ENCODE assay signal across 8 cellular contexts in genomic region chr15:98599911-98600685, GRCh38. TPM values are rescaled to one million over a fixed set of nuclear protein-coding genes. Genes with fewer than 3 reads are reported as not detected.
DNase-seq lines count a peak whose midpoint lies in the region; ATAC-seq, FAIRE-seq and TF ChIP-seq lines count a peak whose summit lies in the region.

No MANE protein-coding gene starts in this region.

- H4K5ac ChIP-seq in IMR-90 (ENCODE audit: low read depth, low read length), result peak overlapping the region; percentile 36

- peak overlapping the region; percentile 42; the same call in 1 of the 2 replicates for H3K4ac ChIP-seq in IMR-90 (ENCODE audit: low read depth, low read length)

- peak overlapping the region; percentile 7 to 80; a peak in 3 of 4 replicates for H4K8ac ChIP-seq in IMR-90 (ENCODE audit: low read depth in 2 of 2, low read length in 2 of 2)

- DNase-seq in DMS53 (lab: John Stamatoyannopoulos, UW), result peak; percentile 71
- peak; percentile 71 for DNase-seq in IMR-90
- peak in 3 of 4 experiments; percentile 11 to 32 (median 11) for DNase-seq in activated naive CD4-positive, alpha-beta T cell (lab: John Stamatoyannopoulos, UW)
- no peak for DNase-seq in left ventricle myocardium inferior
- DNase-seq in skeletal muscle cell (ENCODE audit: low read depth), result peak; percentile 35
- DNase-seq in LoVo (ENCODE audit: low spot score), result no peak
- DNase-seq in H54 (ENCODE audit: insufficient read length, low spot score), result no peak

- FAIRE-seq in H54 (lab: Jason Lieb, UNC), result no peak

- H3K23ac ChIP-seq in IMR-90 (ENCODE audit: low read depth, low read length), result peak overlapping the region; percentile 47; the same call in 1 of the 2 replicates

- peak overlapping the region; percentile 9; the same call in 1 of the 2 replicates for H4K91ac ChIP-seq in IMR-90 (ENCODE audit: insufficient read depth, low read depth, low read length)

- H2BK15ac ChIP-seq in IMR-90 (ENCODE audit: low read depth, low read length), result no peak overlapping the region

- H3K36me3 ChIP-seq in IMR-90 (ENCODE audit: control insufficient read depth, insufficient read depth, low read length), result no peaks in the 10 kb centered on the region
- H3K36me3 ChIP-seq in left ventricle myocardium inferior, result no peaks in the 10 kb centered on the region

- H2BK20ac ChIP-seq in IMR-90 (ENCODE audit: low read depth, low read length), result peak overlapping the region; percentile 5; the same call in 1 of the 2 replicates

- peak overlapping the region; percentile 23; the same call in 1 of the 2 replicates for H2BK120ac ChIP-seq in IMR-90 (ENCODE audit: low read depth, low read length)

- dilution Hi-C loops in IMR-90 (cut with HindIII; ENCODE audit: low sequenced_read_pairs, unreplicated experiment), result no loop called here

- no TSS peak for BruUV-seq in IMR-90 (replicated peaks; lab: Mats Ljungman, UMichigan)

- H4K20me1 ChIP-seq in IMR-90 (ENCODE audit: insufficient read depth, low read length), result no peaks in the 10 kb centered on the region

- POLR2A ChIA-PET in IMR-90 (lab: Charles Lee; ENCODE audit: unreplicated experiment), result no interaction called here

- H3K18ac ChIP-seq in IMR-90 (ENCODE audit: low read depth, low read length), result peak overlapping the region; percentile 38; the same call in 1 of the 2 replicates

- TF ChIP-seq CTCF in IMR-90 (conservative IDR thresholded peaks at IDR 0.05; ENCODE audit: low read depth, low read length), result no peak
- TF ChIP-seq CTCF in left ventricle myocardium inferior (IDR thresholded peaks at IDR 0.05; ENCODE audit: borderline replicate concordance), result no peak

- peak overlapping the region; percentile 94 for H2AFZ ChIP-seq in IMR-90 (replicated peaks; ENCODE audit: low read length, poor library complexity)

- H3K4me2 ChIP-seq in IMR-90 (ENCODE audit: low read depth, low read length), result peak overlapping the region; percentile 80

- H2AK5ac ChIP-seq in IMR-90 (ENCODE audit: low read depth, low read length), result no peak overlapping the region

- H3K4me1 ChIP-seq in IMR-90 (ENCODE audit: control insufficient read depth, insufficient read depth, low read length) (no peaks in the 10 kb centered on the region; the same call in 1 of the 2 replicates), left ventricle myocardium inferior (no peaks in the 10 kb centered on the region)

- no peak for TF ChIP-seq RAD21 in IMR-90 (IDR thresholded peaks at IDR 0.05; ENCODE audit: low read length)

- WGBS in IMR-90 (ENCODE audit: extremely low coverage in 2 of 2, insufficient read length in 1 of 2), 2 experiments, result 20% methylated on average over 2 of the region's 15 CpGs; no CpG with 5 or more reads in 1 of the 2 experiments

- TF ChIP-seq POLR2A in IMR-90 (IDR thresholded peaks at IDR 0.05; ENCODE audit: low read depth, low read length) (no peak), H54 (IDR thresholded peaks at IDR 0.05; ENCODE audit: low read depth, low read length) (no peak)

- peak overlapping the region; percentile 22 for H2AK9ac ChIP-seq in IMR-90 (replicated peaks; ENCODE audit: low read depth, low read length, poor library complexity)

- H2BK5ac ChIP-seq in IMR-90 (ENCODE audit: low read depth, low read length, poor library complexity, severe bottlenecking), result no peak overlapping the region

- H3K9me3 ChIP-seq in IMR-90 (ENCODE audit: control insufficient read depth, insufficient read depth, low read length) (no peaks in the 10 kb centered on the region), left ventricle myocardium inferior (replicated peaks) (no peaks in the 10 kb centered on the region)

- ATAC-seq in GM21423 (IDR thresholded peaks at IDR 0.05; ENCODE audit: unreplicated experiment), result peak; percentile 94
- ATAC-seq in IMR-90 (ENCODE audit: low read depth), result peak; percentile 90

- H3K27ac ChIP-seq in IMR-90 (ENCODE audit: insufficient read depth, low read length) (peak overlapping the region; percentile 38), left ventricle myocardium inferior (replicated peaks) (no peak overlapping the region)

- no peaks in the 10 kb centered on the region; the same call in 1 of the 2 replicates for H3K9me1 ChIP-seq in IMR-90 (ENCODE audit: insufficient read depth, low read length)

- CTCF ChIA-PET in IMR-90 (lab: Yijun Ruan, JAX), result interaction anchor here (1.0 kb wide), 1 partner anchor 10 kb away, joined by 3 read pairs; no protein-coding TSS in a partner anchor

- in situ Hi-C loops in IMR-90 (cut with MboI; ENCODE audit: low sequenced_read_pairs), result no loop called here

- peak overlapping the region; percentile 41 for H3K14ac ChIP-seq in IMR-90 (replicated peaks; ENCODE audit: low read depth, low read length)

- H3K79me1 ChIP-seq in IMR-90 (ENCODE audit: low read depth in 1 of 2, low read length in 2 of 2), result no peaks in the 10 kb centered on the region

- H3K27me3 ChIP-seq in IMR-90 (ENCODE audit: control insufficient read depth, insufficient read depth, low read length) (peaks cover 9% of the 10 kb centered on the region), left ventricle myocardium inferior (ENCODE audit: low read depth) (peaks cover 79% of the 10 kb centered on the region)

- peak overlapping the region; percentile 36; the same call in 1 of the 2 replicates for H3K56ac ChIP-seq in IMR-90 (ENCODE audit: extremely low read depth, insufficient read depth, low read length)

- H3K4me3 ChIP-seq in IMR-90 (ENCODE audit: insufficient read depth, low read depth, low read length) (peak overlapping the region; percentile 43), left ventricle myocardium inferior (peak overlapping the region; percentile 56), skeletal muscle cell (ENCODE audit: low read depth, low read length) (peak overlapping the region; percentile 49)

- intact Hi-C loops in IMR-90 (cut with micrococcal nuclease), result no loop called here
- intact Hi-C loops in left ventricle myocardium inferior (cut with micrococcal nuclease), result no loop called here

- peak overlapping the region; percentile 61 for H3K9ac ChIP-seq in IMR-90 (ENCODE audit: low read depth, low read length)

TF ChIP-seq in IMR-90, 13 proteins besides CTCF, POLR2A, EP300 and RAD21:
- TF ChIP-seq BHLHE40 (IDR thresholded peaks at IDR 0.05; ENCODE audit: low read depth, low read length) (no peak), CHD1 (IDR thresholded peaks at IDR 0.05; ENCODE audit: low read depth, low read length) (no peak), FOS (IDR thresholded peaks at IDR 0.05; ENCODE audit: low read depth, low read length) (no peak), SMC3 (IDR thresholded peaks at IDR 0.05; ENCODE audit: low read depth, low read length) (no peak), MXI1 (IDR thresholded peaks at IDR 0.05; ENCODE audit: borderline replicate concordance, low read depth, low read length) (no peak), RFX5 (IDR thresholded peaks at IDR 0.05; ENCODE audit: low read depth, low read length) (no peak)

RNA-seq across cellular contexts. Expression of gene IGF1R, which starts 48.2 kb away (rescaled TPM):
- total RNA-seq in IMR-90 (2012; rRNA removed), result 24.9 and 26.7 TPM in 2 replicates
- polyA plus RNA-seq in IMR-90 (2012; rRNA removed), result 24.0 and 27.1 TPM in 2 replicates
- polyA plus RNA-seq in IMR-90 (2012; cell fraction: cytosol; rRNA removed), result 27.6 and 28.1 TPM in 2 replicates
- polyA plus RNA-seq in IMR-90 (2012; cell fraction: nucleus; rRNA removed; ENCODE audit: low replicate concordance), result 41.3 and 50.6 TPM in 2 replicates
- 37.2 TPM for total RNA-seq in left ventricle myocardium inferior

Comparison
In these comparisons a context has a peak if more than half of its experiments do, and no peak if none do; other contexts are left out.
1. DNase-seq: peak in DMS53 (single experiment), IMR-90 (single experiment), activated naive CD4-positive, alpha-beta T cell (3 of 4) and skeletal muscle cell (single experiment); none in left ventricle myocardium inferior (single experiment), LoVo (single experiment) and H54 (single experiment).
2. Peak in every context shown above with its lines, with median percentiles within 50 percentile points of each other: H3K4me3 ChIP-seq.